ENCODE assay signal across 8 cellular contexts in genomic region chr10:92756233-92757065, GRCh38.
DNase-seq lines count a peak whose midpoint lies in the region; ATAC-seq and TF ChIP-seq lines count a peak whose summit lies in the region.

No MANE protein-coding gene starts in this region.

- no peak for TF ChIP-seq POLR2A in erythroblast (IDR thresholded peaks at IDR 0.05; ENCODE audit: low read length)

- H3K9me3 ChIP-seq in WERI-Rb-1 (ENCODE audit: severe bottlenecking) = no peaks in the 10 kb centered on the region

- peak; percentile 79 for ATAC-seq in HG02623 (IDR thresholded peaks at IDR 0.05; ENCODE audit: unreplicated experiment)
- peak; percentile 94 for ATAC-seq in stimulated activated memory B cell treated with anti-CD40 and anti-IgM and Interleukin-4, amounts not matched to agents 10 μg/mL and 1 μg/mL and 100 μg/mL, for 72 hours

- no peaks in the 10 kb centered on the region for H3K27me3 ChIP-seq in WERI-Rb-1 (ENCODE audit: insufficient read depth, low read depth, severe bottlenecking)

- no peaks in the 10 kb centered on the region for H3K36me3 ChIP-seq in WERI-Rb-1

- no peak for TF ChIP-seq CTCF in WERI-Rb-1 (IDR thresholded peaks at IDR 0.05; ENCODE audit: low read depth, low read length)

- H3K27ac ChIP-seq in WERI-Rb-1 = no peak overlapping the region

- H3K27ac Mint-ChIP-seq in stimulated activated memory B cell treated with anti-CD40 and anti-IgM and Interleukin-4, amounts not matched to agents 10 μg/mL and 1 μg/mL and 100 μg/mL, for 72 hours = peak overlapping the region; percentile 82

- H3K9me3 Mint-ChIP-seq in stimulated activated memory B cell treated with anti-CD40 and anti-IgM and Interleukin-4, amounts not matched to agents 10 μg/mL and 1 μg/mL and 100 μg/mL, for 72 hours = no peaks in the 10 kb centered on the region

- DNase-seq in NCI-H2029 treated with DMSO at 0.1 percent for 48 hours (lab: John Stamatoyannopoulos, UW) (peak; percentile 29), NCI-H2029 (lab: John Stamatoyannopoulos, UW) (no peak), NAMALWA (ENCODE audit: low spot score) (peak; percentile 91), erythroblast (lab: John Stamatoyannopoulos, UW) (peak; percentile 73 to 90), ureter (ENCODE audit: low spot score) (no peak), WERI-Rb-1 (no peak)

- no peaks in the 10 kb centered on the region for H3K27me3 Mint-ChIP-seq in stimulated activated memory B cell treated with anti-CD40 and anti-IgM and Interleukin-4, amounts not matched to agents 10 μg/mL and 1 μg/mL and 100 μg/mL, for 72 hours

- no peak overlapping the region for H3K4me3 ChIP-seq in WERI-Rb-1 (ENCODE audit: low read depth, low read length)

- peak overlapping the region; percentile 70 for H3K4me3 Mint-ChIP-seq in stimulated activated memory B cell treated with anti-CD40 and anti-IgM and Interleukin-4, amounts not matched to agents 10 μg/mL and 1 μg/mL and 100 μg/mL, for 72 hours

- no peaks in the 10 kb centered on the region for H3K36me3 Mint-ChIP-seq in stimulated activated memory B cell treated with anti-CD40 and anti-IgM and Interleukin-4, amounts not matched to agents 10 μg/mL and 1 μg/mL and 100 μg/mL, for 72 hours

- peaks cover 46% of the 10 kb centered on the region for H3K4me1 Mint-ChIP-seq in stimulated activated memory B cell treated with anti-CD40 and anti-IgM and Interleukin-4, amounts not matched to agents 10 μg/mL and 1 μg/mL and 100 μg/mL, for 72 hours

Comparison
In these comparisons a context has a peak if more than half of its experiments do, and no peak if none do; other contexts are left out.
1. DNase-seq: peak in NCI-H2029 treated with DMSO at 0.1 percent for 48 hours (single experiment), NAMALWA (single experiment) and erythroblast (2 of 2); none in NCI-H2029 (single experiment), ureter (single experiment) and WERI-Rb-1 (single experiment).